In the genomic region with DNA sequence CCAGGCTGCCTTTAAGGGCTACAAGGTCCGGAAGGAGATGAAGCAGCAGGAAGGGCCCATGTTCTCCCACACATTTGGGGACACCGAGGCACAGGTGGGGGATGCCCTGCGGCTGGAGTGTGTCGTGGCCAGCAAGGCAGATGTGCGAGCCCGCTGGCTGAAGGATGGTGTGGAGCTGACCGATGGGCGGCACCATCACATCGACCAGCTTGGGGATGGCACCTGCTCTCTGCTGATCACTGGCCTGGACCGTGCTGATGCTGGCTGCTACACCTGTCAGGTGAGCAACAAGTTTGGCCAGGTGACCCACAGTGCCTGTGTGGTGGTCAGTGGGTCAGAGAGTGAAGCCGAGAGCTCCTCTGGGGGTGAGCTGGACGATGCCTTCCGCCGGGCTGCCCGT, we compare ENCODE assay signal across 19 cellular contexts.
"Had no signal": no experiment of that assay in that cellular context is flagged by ENCODE, and none has a peak within 500 bp of the region (broad histone marks: within the 10 kb centered on the region; RNA-seq: fewer than 3 reads in every experiment).

No MANE protein-coding gene starts in this region.

- H3K4me3 Mint-ChIP-seq: activated CD4-positive, alpha-beta T cell treated with anti-CD3 and anti-CD28 coated beads, Interleukin-2, amount 10 ng/mL, durations not matched to agents 7 days and 5 days; activated CD8-positive, alpha-beta memory T cell treated with anti-CD3 and anti-CD28 coated beads, Interleukin-2, amount 10 ng/mL, durations not matched to agents 7 days and 5 days; activated CD8-positive, alpha-beta T cell treated with anti-CD3 and anti-CD28 coated beads for 36 hours; activated naive CD8-positive, alpha-beta T cell; central memory CD8-positive, alpha-beta T cell; nephron progenitor cell; stimulated activated naive CD8-positive, alpha-beta T cell treated with anti-CD3 and anti-CD28 coated beads, Interleukin-15, Interleukin-2, amounts not matched to agents 100 ng/mL and 50 ng/mL, for 24 hours had no signal

- H3K27ac ChIP-seq: adrenal gland, dorsolateral prefrontal cortex, esophagus squamous epithelium, tibial nerve, VCaP had no signal

- H3K27me3 Mint-ChIP-seq: activated CD4-positive, alpha-beta T cell treated with anti-CD3 and anti-CD28 coated beads, Interleukin-2, amount 10 ng/mL, durations not matched to agents 7 days and 5 days; activated CD8-positive, alpha-beta memory T cell treated with anti-CD3 and anti-CD28 coated beads, Interleukin-2, amount 10 ng/mL, durations not matched to agents 7 days and 5 days; activated CD8-positive, alpha-beta T cell treated with anti-CD3 and anti-CD28 coated beads for 36 hours; activated naive CD8-positive, alpha-beta T cell; central memory CD8-positive, alpha-beta T cell; stimulated activated naive CD8-positive, alpha-beta T cell treated with anti-CD3 and anti-CD28 coated beads, Interleukin-15, Interleukin-2, amounts not matched to agents 100 ng/mL and 50 ng/mL, for 24 hours had no signal

- H3K4me3 ChIP-seq: adrenal gland, dorsolateral prefrontal cortex, esophagus squamous epithelium, gastrocnemius medialis, tibial nerve had no signal

- H3K36me3 ChIP-seq: adrenal gland had no signal

- H3K27me3 ChIP-seq: adrenal gland, dorsolateral prefrontal cortex, esophagus squamous epithelium, gastrocnemius medialis, tibial nerve had no signal

- H3K27ac Mint-ChIP-seq: activated CD4-positive, alpha-beta T cell treated with anti-CD3 and anti-CD28 coated beads, Interleukin-2, amount 10 ng/mL, durations not matched to agents 7 days and 5 days; activated CD8-positive, alpha-beta memory T cell treated with anti-CD3 and anti-CD28 coated beads, Interleukin-2, amount 10 ng/mL, durations not matched to agents 7 days and 5 days; activated CD8-positive, alpha-beta T cell treated with anti-CD3 and anti-CD28 coated beads for 36 hours; activated naive CD8-positive, alpha-beta T cell; nephron progenitor cell; stimulated activated naive CD8-positive, alpha-beta T cell treated with anti-CD3 and anti-CD28 coated beads, Interleukin-15, Interleukin-2, amounts not matched to agents 100 ng/mL and 50 ng/mL, for 24 hours had no signal

- ATAC-seq: activated CD8-positive, alpha-beta memory T cell treated with anti-CD3 and anti-CD28 coated beads, Interleukin-2, amount 10 ng/mL, durations not matched to agents 7 days and 5 days; activated CD8-positive, alpha-beta T cell treated with anti-CD3 and anti-CD28 coated beads for 36 hours; gastrocnemius medialis had no signal

- H3K9me3 ChIP-seq: adrenal gland, esophagus squamous epithelium, gastrocnemius medialis, SK-N-SH had no signal

- H3K4me1 ChIP-seq: adrenal gland, esophagus squamous epithelium, tibial nerve had no signal

- H3K4me1 Mint-ChIP-seq: activated CD4-positive, alpha-beta T cell treated with anti-CD3 and anti-CD28 coated beads, Interleukin-2, amount 10 ng/mL, durations not matched to agents 7 days and 5 days; activated CD8-positive, alpha-beta memory T cell treated with anti-CD3 and anti-CD28 coated beads, Interleukin-2, amount 10 ng/mL, durations not matched to agents 7 days and 5 days; central memory CD8-positive, alpha-beta T cell; nephron progenitor cell had no signal

- H3K9me3 Mint-ChIP-seq: activated CD4-positive, alpha-beta T cell treated with anti-CD3 and anti-CD28 coated beads, Interleukin-2, amount 10 ng/mL, durations not matched to agents 7 days and 5 days; central memory CD8-positive, alpha-beta T cell; stimulated activated naive CD8-positive, alpha-beta T cell treated with anti-CD3 and anti-CD28 coated beads, Interleukin-15, Interleukin-2, amounts not matched to agents 100 ng/mL and 50 ng/mL, for 24 hours had no signal

- DNase-seq: activated CD4-positive, alpha-beta T cell treated with anti-CD3 and anti-CD28 coated beads, Interleukin-2, amount 10 ng/mL, durations not matched to agents 7 days and 5 days; activated CD8-positive, alpha-beta memory T cell treated with anti-CD3 and anti-CD28 coated beads, Interleukin-2, amount 10 ng/mL, durations not matched to agents 7 days and 5 days; activated CD8-positive, alpha-beta T cell treated with anti-CD3 and anti-CD28 coated beads for 36 hours; activated naive CD4-positive, alpha-beta T cell; activated T-cell treated with anti-CD3 and anti-CD28 coated beads for 4 hours; esophagus squamous epithelium; nephron progenitor cell; nucleus accumbens; retina; SK-N-SH; stimulated activated CD4-positive, alpha-beta T cell treated with anti-CD3 and anti-CD28 coated beads, Interleukin-4, amount 100 ng/mL, for 4 hours had no signal
